Comparison of ENCODE assay signal across 9 cellular contexts in the genomic region with DNA sequence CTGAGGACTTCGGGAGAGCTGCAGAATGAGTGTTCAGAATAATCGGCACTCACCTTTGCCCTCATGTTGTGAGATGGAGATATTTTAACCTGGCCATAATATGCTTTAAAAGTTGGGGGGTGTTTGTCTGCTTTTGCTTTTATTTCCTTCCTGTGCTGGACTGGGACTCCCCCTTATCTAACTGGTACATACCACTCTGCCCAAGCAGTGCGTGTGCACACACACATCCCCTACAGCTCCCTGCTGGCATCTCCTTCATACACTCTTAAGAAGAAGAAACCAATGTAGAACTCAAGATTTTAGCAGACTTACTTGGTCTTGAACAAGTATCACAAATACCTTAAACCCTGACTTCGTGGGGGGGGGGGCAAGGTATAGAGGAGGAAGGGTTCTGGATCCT.
DNase-seq lines count a peak whose midpoint lies in the region; ATAC-seq and TF ChIP-seq lines count a peak whose summit lies in the region.
"Had no signal": no experiment of that assay in that cellular context is flagged by ENCODE, and none has a peak within 500 bp of the region (broad histone marks: within the 10 kb centered on the region; RNA-seq: fewer than 3 reads in every experiment).

No MANE protein-coding gene starts in this region.

- peaks cover 64% of the 10 kb centered on the region for H3K4me1 ChIP-seq in RWPE2 (ENCODE audit: insufficient read depth, poor library complexity, severe bottlenecking)
- peaks cover 9 to 13% of the 10 kb centered on the region in 2 donors for H3K4me1 ChIP-seq in lung (ENCODE audit: control insufficient read depth in 2 of 2, insufficient read depth in 2 of 2, low read length in 2 of 2)
- H3K4me1 ChIP-seq in thoracic aorta (ENCODE audit: control insufficient read depth in 1 of 2, low read depth in 2 of 2), result peaks cover 43 to 94% of the 10 kb centered on the region in 2 donors

- TF ChIP-seq CTCF in RWPE2 (IDR thresholded peaks at IDR 0.05; ENCODE audit: poor library complexity, severe bottlenecking), result no peak
- no peak for TF ChIP-seq CTCF in dorsolateral prefrontal cortex (IDR thresholded peaks at IDR 0.05 in 54 of 56, conservative IDR thresholded peaks at IDR 0.05 in 2 of 56; ENCODE audit: low read depth in 1 of 56, partially characterized antibody in 56 of 56)
- no peak for TF ChIP-seq CTCF in lung (IDR thresholded peaks at IDR 0.05; ENCODE audit: control extremely low read depth, extremely low read depth)
- TF ChIP-seq CTCF in thoracic aorta (IDR thresholded peaks at IDR 0.05), result no peak

- peaks cover 7 to 8% of the 10 kb centered on the region in 2 donors for H3K4me1 Mint-ChIP-seq in natural killer cell treated with Interleukin-12 subunit alpha and Interleukin-12 subunit beta and Interleukin-15 and Interleukin-18, amount 100 ng/mL, for 72 hours (ENCODE audit: low read depth in 2 of 2)

- H3K4me3 Mint-ChIP-seq in natural killer cell treated with Interleukin-12 subunit alpha and Interleukin-12 subunit beta and Interleukin-15 and Interleukin-18, amount 100 ng/mL, for 72 hours, result no peak overlapping the region
- H3K4me3 Mint-ChIP-seq: activated T-cell treated with anti-CD3 and anti-CD28 coated beads, Interleukin-2, amount 50 U/mL, for 72 hours had no signal

- 52 to 68% methylated on average over 4 of the region's 4 CpGs for WGBS in lung, 2 donors

- H3K27me3 Mint-ChIP-seq in natural killer cell treated with Interleukin-12 subunit alpha and Interleukin-12 subunit beta and Interleukin-15 and Interleukin-18, amount 100 ng/mL, for 72 hours, result peaks cover 0 to 12% of the 10 kb centered on the region in 2 donors

- ATAC-seq in RWPE2 (ENCODE audit: low read depth), result no peak
- no peak for ATAC-seq in lung (ENCODE audit: insufficient read depth, low FRiP score)
- ATAC-seq in thoracic aorta (ENCODE audit: insufficient number of reproducible peaks, low FRiP score, low read depth), result no peak
- ATAC-seq in natural killer cell treated with Interleukin-12 subunit alpha and Interleukin-12 subunit beta and Interleukin-15 and Interleukin-18, amount 100 ng/mL, for 72 hours, result no peak
- ATAC-seq: activated T-cell treated with anti-CD3 and anti-CD28 coated beads, Interleukin-2, amount 50 U/mL, for 72 hours had no signal

- no peak overlapping the region for H3K27ac Mint-ChIP-seq in natural killer cell treated with Interleukin-12 subunit alpha and Interleukin-12 subunit beta and Interleukin-15 and Interleukin-18, amount 100 ng/mL, for 72 hours
- H3K27ac Mint-ChIP-seq: activated T-cell treated with anti-CD3 and anti-CD28 coated beads, Interleukin-2, amount 50 U/mL, for 72 hours had no signal

- H3K27me3 ChIP-seq in RWPE2 (ENCODE audit: insufficient read depth, poor library complexity, severe bottlenecking) (no peaks in the 10 kb centered on the region), dorsolateral prefrontal cortex (no peaks in the 10 kb centered on the region), lung (ENCODE audit: control insufficient read depth, insufficient read depth) (no peaks in the 10 kb centered on the region), thoracic aorta (replicated peaks; ENCODE audit: insufficient read depth) (no peaks in the 10 kb centered on the region)

- DNase-seq in RWPE2 (ENCODE audit: low spot score), result no peak
- no peak for DNase-seq in dorsolateral prefrontal cortex
- no peak for DNase-seq in lung (ENCODE audit: low spot score)
- no peak for DNase-seq in thoracic aorta (ENCODE audit: low spot score)
- DNase-seq in germinal center (ENCODE audit: low spot score), result no peak
- DNase-seq in HuH-7 (ENCODE audit: low spot score), result no peak
- DNase-seq in cerebellar nuclear complex (lab: John Stamatoyannopoulos, UW), result no peak
- no peak for DNase-seq in natural killer cell treated with Interleukin-12 subunit alpha and Interleukin-12 subunit beta and Interleukin-15 and Interleukin-18, amount 100 ng/mL, for 72 hours (ENCODE audit: low spot score)
- DNase-seq: activated T-cell treated with anti-CD3 and anti-CD28 coated beads, Interleukin-2, amount 50 U/mL, for 72 hours had no signal

- H3K36me3 ChIP-seq in RWPE2 (ENCODE audit: low read depth), result peaks cover 29% of the 10 kb centered on the region
- no peaks in the 10 kb centered on the region for H3K36me3 ChIP-seq in lung (ENCODE audit: control insufficient read depth in 2 of 2, insufficient read depth in 2 of 2, low read length in 2 of 2)
- no peaks in the 10 kb centered on the region for H3K36me3 ChIP-seq in thoracic aorta

- H3K9me3 ChIP-seq in RWPE2 (ENCODE audit: severe bottlenecking), result no peaks in the 10 kb centered on the region
- no peaks in the 10 kb centered on the region for H3K9me3 ChIP-seq in lung (ENCODE audit: control insufficient read depth in 2 of 2, insufficient read depth in 1 of 2, low read length in 1 of 2)
- H3K9me3 ChIP-seq in thoracic aorta, result no peaks in the 10 kb centered on the region

- H3K4me3 ChIP-seq in RWPE2 (ENCODE audit: severe bottlenecking), result no peak overlapping the region
- peak overlapping the region in 57 of 59 donors; percentile 13 to 74 (median 50) for H3K4me3 ChIP-seq in dorsolateral prefrontal cortex
- H3K4me3 ChIP-seq in lung, result no peak overlapping the region
- peak overlapping the region; percentile 59 for H3K4me3 ChIP-seq in thoracic aorta

- H3K36me3 Mint-ChIP-seq in natural killer cell treated with Interleukin-12 subunit alpha and Interleukin-12 subunit beta and Interleukin-15 and Interleukin-18, amount 100 ng/mL, for 72 hours, result no peaks in the 10 kb centered on the region

- H3K27ac ChIP-seq in RWPE2 (ENCODE audit: poor library complexity, severe bottlenecking), result peak overlapping the region; percentile 99
- H3K27ac ChIP-seq in dorsolateral prefrontal cortex, result peak overlapping the region; percentile 84 to 99 (median 97)
- peak overlapping the region; percentile 29 to 94 for H3K27ac ChIP-seq in lung (ENCODE audit: low read depth in 1 of 2, low read length in 1 of 2)
- H3K27ac ChIP-seq in thoracic aorta, result peak overlapping the region; percentile 91 to 93

- H3K9me3 Mint-ChIP-seq in natural killer cell treated with Interleukin-12 subunit alpha and Interleukin-12 subunit beta and Interleukin-15 and Interleukin-18, amount 100 ng/mL, for 72 hours, result no peaks in the 10 kb centered on the region
- H3K9me3 Mint-ChIP-seq: activated T-cell treated with anti-CD3 and anti-CD28 coated beads, Interleukin-2, amount 50 U/mL, for 72 hours had no signal

- intact Hi-C loops in dorsolateral prefrontal cortex (cut with DNase I), result loop anchor here (5.0 to 10.0 kb wide), 3 partner anchors 42 to 70 kb away; no protein-coding TSS in a partner anchor

Comparison
In these comparisons a context has a peak if more than half of its experiments do, and no peak if none do; other contexts are left out.
1. H3K4me3 ChIP-seq: peak in dorsolateral prefrontal cortex (57 of 59) and thoracic aorta (single experiment); none in RWPE2 (single experiment) and lung (single experiment).
2. Peak in every context shown above with its lines, with median percentiles within 50 percentile points of each other: H3K27ac ChIP-seq.